8 cellular contexts compared by ENCODE assay signal in the genomic region with DNA sequence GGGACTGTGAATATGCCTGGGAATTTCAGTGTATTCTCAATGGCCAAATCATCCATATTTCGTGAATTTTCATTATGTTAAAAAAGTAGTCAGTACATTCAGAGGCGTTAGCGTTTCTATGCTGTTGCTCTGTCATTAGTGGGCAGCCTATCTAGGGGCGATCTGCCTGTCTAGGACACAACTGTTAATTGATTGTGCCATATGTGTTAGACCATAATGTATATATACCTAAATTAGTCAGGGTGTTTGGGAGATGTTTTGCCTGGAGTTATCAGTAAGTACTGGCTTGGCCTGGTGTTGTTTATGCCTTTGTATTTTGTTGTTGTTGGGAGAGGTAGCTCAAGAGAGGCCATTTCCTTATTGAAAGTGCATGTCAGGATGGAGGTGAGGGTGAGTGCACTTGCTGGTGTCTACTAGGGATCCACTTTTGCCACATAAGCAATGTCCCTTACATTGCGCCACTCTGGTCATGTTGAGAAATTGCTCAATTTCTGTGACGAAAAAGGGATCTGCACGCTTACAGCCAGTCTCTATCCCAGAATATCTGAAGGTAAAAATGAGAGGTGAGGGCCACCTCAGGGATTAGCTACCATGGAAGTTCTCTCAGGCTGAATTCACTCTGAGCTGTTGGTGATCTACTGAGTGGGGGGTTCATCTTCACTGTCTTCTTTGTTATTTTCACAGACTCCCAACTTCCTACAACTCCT.
DNase-seq lines count a peak whose midpoint lies in the region; ATAC-seq, FAIRE-seq and TF ChIP-seq lines count a peak whose summit lies in the region.

No MANE protein-coding gene starts in this region.

- peaks cover 0 to 4% (median 2%) of the 10 kb centered on the region in 7 donors for H3K9me3 Mint-ChIP-seq in CD4-positive, CD25-positive, alpha-beta regulatory T cell

- no TSS peak for BruUV-seq in endothelial cell of umbilical vein (replicated peaks; lab: Mats Ljungman, UMichigan)

- no peaks in the 10 kb centered on the region for H3K27me3 ChIP-seq in CD4-positive, CD25-positive, alpha-beta regulatory T cell (ENCODE audit: control insufficient read depth, insufficient read depth, low read length)
- H3K27me3 ChIP-seq in endothelial cell of umbilical vein (ENCODE audit: control insufficient read depth in 2 of 2, insufficient read depth in 2 of 2, low read length in 2 of 2): no peaks in the 10 kb centered on the region
- H3K27me3 ChIP-seq in upper lobe of left lung: no peaks in the 10 kb centered on the region

- no peaks in the 10 kb centered on the region for H3K9me1 ChIP-seq in endothelial cell of umbilical vein (replicated peaks; ENCODE audit: control insufficient read depth, extremely low read depth, insufficient read depth, low read length)

- dilution Hi-C loops in endothelial cell of umbilical vein (cut with MboI; ENCODE audit: extremely low pct_ligation_motif_present, low sequenced_read_pairs): no loop called here

- POLR2A ChIA-PET in endothelial cell of umbilical vein (lab: Charles Lee): no interaction called here

- no peaks in the 10 kb centered on the region for H3K79me2 ChIP-seq in endothelial cell of umbilical vein (ENCODE audit: control insufficient read depth, insufficient read depth, low read length)

- peak in 1 of 3 donors; percentile 25 for DNase-seq in CD4-positive, CD25-positive, alpha-beta regulatory T cell
- DNase-seq in endothelial cell of umbilical vein (ENCODE audit: low read depth, low spot score): no peak
- peak in 1 of 2 donors; percentile 70 for DNase-seq in upper lobe of left lung
- no peak for DNase-seq in middle frontal gyrus (ENCODE audit: extremely low spot score, low spot score)
- DNase-seq in stimulated activated CD4-positive, alpha-beta T cell treated with anti-CD3 and anti-CD28 coated beads, Interleukin-12 subunit alpha, Interleukin-12 subunit beta, amount 100 ng/mL, for 4 hours: no peak
- DNase-seq in NCI-H1092 (lab: John Stamatoyannopoulos, UW): no peak

- no peak overlapping the region for H3K4me2 ChIP-seq in endothelial cell of umbilical vein (ENCODE audit: insufficient read depth, low read length)

- no peaks in the 10 kb centered on the region for H3K9me3 ChIP-seq in CD4-positive, CD25-positive, alpha-beta regulatory T cell (ENCODE audit: control insufficient read depth in 2 of 2, low read length in 2 of 2)
- H3K9me3 ChIP-seq in endothelial cell of umbilical vein (replicated peaks; ENCODE audit: control insufficient read depth, insufficient read depth, low read length) (no peaks in the 10 kb centered on the region), upper lobe of left lung (no peaks in the 10 kb centered on the region)

- H3K36me3 Mint-ChIP-seq in CD4-positive, CD25-positive, alpha-beta regulatory T cell: no peaks in the 10 kb centered on the region

- H2AFZ ChIP-seq in endothelial cell of umbilical vein (ENCODE audit: low read depth, low read length): peak overlapping the region; percentile 22

- TF ChIP-seq CTCF in endothelial cell of umbilical vein (IDR thresholded peaks at IDR 0.05; ENCODE audit: extremely low read depth in 1 of 2, insufficient read depth in 1 of 2, low read depth in 1 of 2, low read length in 2 of 2) (no peak), upper lobe of left lung (IDR thresholded peaks at IDR 0.05) (no peak)

- peak overlapping the region; percentile 95 to 97 (median 95) for H3K27ac Mint-ChIP-seq in CD4-positive, CD25-positive, alpha-beta regulatory T cell

- peak overlapping the region; percentile 75 to 92 (median 81) for H3K4me3 Mint-ChIP-seq in CD4-positive, CD25-positive, alpha-beta regulatory T cell

- H3K27ac ChIP-seq in CD4-positive, CD25-positive, alpha-beta regulatory T cell (ENCODE audit: insufficient read depth, low read length, poor library complexity, severe bottlenecking): peak overlapping the region; percentile 55
- H3K27ac ChIP-seq in endothelial cell of umbilical vein (ENCODE audit: insufficient read depth, low read depth, low read length) (no peak overlapping the region), upper lobe of left lung (peak overlapping the region; percentile 61 to 76 (median 68))

- TF ChIP-seq POLR2A in endothelial cell of umbilical vein (IDR thresholded peaks at IDR 0.05; ENCODE audit: low read depth, low read length): no peak
- no peak for TF ChIP-seq POLR2A in upper lobe of left lung (IDR thresholded peaks at IDR 0.05)

- H3K4me1 ChIP-seq in CD4-positive, CD25-positive, alpha-beta regulatory T cell (ENCODE audit: control insufficient read depth, insufficient read depth, low read length, poor library complexity, severe bottlenecking): peaks cover 13% of the 10 kb centered on the region
- H3K4me1 ChIP-seq in endothelial cell of umbilical vein (ENCODE audit: control insufficient read depth, extremely low read depth, insufficient read depth, low read length): peaks cover 22% of the 10 kb centered on the region
- H3K4me1 ChIP-seq in upper lobe of left lung: peaks cover 0 to 16% (median 4%) of the 10 kb centered on the region in 4 donors

- no peaks in the 10 kb centered on the region for H3K36me3 ChIP-seq in CD4-positive, CD25-positive, alpha-beta regulatory T cell (ENCODE audit: control insufficient read depth, insufficient read depth, low read length)
- H3K36me3 ChIP-seq in endothelial cell of umbilical vein (ENCODE audit: control insufficient read depth in 2 of 2, extremely low read depth in 1 of 2, insufficient read depth in 2 of 2, low read length in 2 of 2): no peaks in the 10 kb centered on the region
- H3K36me3 ChIP-seq in upper lobe of left lung: no peaks in the 10 kb centered on the region

- H3K27me3 Mint-ChIP-seq in CD4-positive, CD25-positive, alpha-beta regulatory T cell: no peaks in the 10 kb centered on the region

- H4K20me1 ChIP-seq in endothelial cell of umbilical vein (replicated peaks; ENCODE audit: control insufficient read depth, extremely low read depth, insufficient read depth, low read length): no peaks in the 10 kb centered on the region

- no peak for ATAC-seq in CD4-positive, CD25-positive, alpha-beta regulatory T cell (ENCODE audit: low read depth in 2 of 2)
- ATAC-seq in GM21390 (IDR thresholded peaks at IDR 0.05; ENCODE audit: unreplicated experiment): peak; percentile 25
- peak; percentile 18 for ATAC-seq in HG03571 (IDR thresholded peaks at IDR 0.05; ENCODE audit: unreplicated experiment)
- ATAC-seq in upper lobe of left lung (ENCODE audit: low FRiP score in 2 of 2): peak; percentile 53 to 77

- no peak for FAIRE-seq in endothelial cell of umbilical vein (lab: Jason Lieb, UNC)

- WGBS in upper lobe of left lung, 2 donors: 87 to 93% methylated on average over 7 of the region's 7 CpGs

- CTCF ChIA-PET in endothelial cell of umbilical vein (lab: Charles Lee): no interaction called here

- peak in 3 of 4 donors; percentile 46 to 78 (median 73) for TF ChIP-seq EP300 in upper lobe of left lung (IDR thresholded peaks at IDR 0.05)

- intact Hi-C loops in endothelial cell of umbilical vein (cut with micrococcal nuclease): no loop called here

- H3K4me1 Mint-ChIP-seq in CD4-positive, CD25-positive, alpha-beta regulatory T cell: peaks cover 29 to 35% (median 32%) of the 10 kb centered on the region in 4 donors

- peak overlapping the region; percentile 96 for H3K4me3 ChIP-seq in CD4-positive, CD25-positive, alpha-beta regulatory T cell (ENCODE audit: low read depth, low read length)
- H3K4me3 ChIP-seq in endothelial cell of umbilical vein (replicated peaks in 1 of 3; ENCODE audit: insufficient read depth in 1 of 3, low read depth in 1 of 3, low read length in 3 of 3) (no peak overlapping the region), upper lobe of left lung (peak overlapping the region in 1 of 4 donors; percentile 12)

- H3K9ac ChIP-seq in endothelial cell of umbilical vein (replicated peaks; ENCODE audit: extremely low read depth, insufficient read depth, low read length): no peak overlapping the region

TF ChIP-seq in endothelial cell of umbilical vein, 7 proteins besides CTCF, POLR2A, EP300 and RAD21:
- TF ChIP-seq GATA2 (IDR thresholded peaks at IDR 0.05; ENCODE audit: insufficient read depth, insufficient read length, low read depth, low read length) (no peak), JUN (IDR thresholded peaks at IDR 0.05; ENCODE audit: borderline replicate concordance, insufficient read depth, insufficient read length, low read depth) (no peak)

Comparison
In these comparisons a context has a peak if more than half of its experiments do, and no peak if none do; other contexts are left out.
1. ATAC-seq: peak in GM21390 (single experiment), HG03571 (single experiment) and upper lobe of left lung (2 of 2); none in CD4-positive, CD25-positive, alpha-beta regulatory T cell (0 of 2).